Comparison of ENCODE assay signal across 8 cellular contexts in the genomic region with DNA sequence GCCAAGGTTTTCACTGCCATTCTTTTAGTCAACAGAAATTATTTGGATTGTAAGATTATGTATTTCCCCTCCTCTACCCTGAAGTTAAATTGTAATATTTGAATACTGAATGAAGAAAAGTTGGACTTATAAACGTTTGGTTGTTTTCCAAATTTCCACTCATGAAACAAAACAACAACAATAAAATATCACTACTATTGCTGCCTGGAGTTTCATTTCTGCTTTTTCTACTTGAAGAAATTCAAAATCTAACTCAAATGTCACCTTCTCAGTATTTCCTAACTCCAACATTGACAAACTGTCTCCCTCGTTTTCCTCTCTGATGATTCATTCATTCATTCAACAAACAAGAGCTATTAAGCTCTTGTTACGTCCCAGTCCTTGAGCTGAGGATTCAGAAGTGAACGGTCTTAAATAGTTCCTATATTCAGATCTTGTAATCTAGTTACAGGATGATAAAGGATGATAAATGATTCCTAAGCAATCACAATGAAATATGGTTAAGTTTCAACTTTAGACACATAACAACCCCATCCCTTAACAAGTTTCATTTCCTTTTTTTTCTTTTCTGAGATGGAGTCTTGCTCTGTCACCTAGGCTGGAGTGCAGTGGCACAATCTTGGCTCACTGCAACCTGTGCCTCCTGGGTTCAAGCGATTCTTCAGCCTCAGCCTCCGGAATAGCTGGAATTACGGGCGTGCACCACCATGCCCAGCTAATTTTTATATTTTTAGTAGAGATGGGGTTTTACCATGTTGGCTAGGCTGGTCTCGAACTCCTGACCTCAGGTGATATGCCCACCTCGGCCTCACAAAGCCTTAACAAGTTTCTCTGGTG. TPM values are rescaled to one million over a fixed set of nuclear protein-coding genes. Genes with fewer than 3 reads are reported as not detected.
DNase-seq lines count a peak whose midpoint lies in the region; ATAC-seq and TF ChIP-seq lines count a peak whose summit lies in the region.

No MANE protein-coding gene starts in this region.

- intact Hi-C loops in uterus (cut with DNase I; ENCODE audit: low total_unique reads) (no loop called here), Right ventricle myocardium superior (cut with DNase I) (no loop called here)

- H3K36me3 ChIP-seq in uterus: no peaks in the 10 kb centered on the region

- peaks cover 27% of the 10 kb centered on the region for H3K36me3 Mint-ChIP-seq in brain

- TF ChIP-seq CTCF in AG09309 (IDR thresholded peaks at IDR 0.05; ENCODE audit: control insufficient read depth, insufficient read depth, low read depth, low read length, missing control alignments) (no peak), brain (conservative IDR thresholded peaks at IDR 0.05) (no peak), uterus (IDR thresholded peaks at IDR 0.05) (no peak)

- H3K27ac Mint-ChIP-seq in brain: peak overlapping the region; percentile 99 to 100 (median 99)

- ATAC-seq in GM19324 (IDR thresholded peaks at IDR 0.05; ENCODE audit: low FRiP score, unreplicated experiment) (peak; percentile 32), HG03520 (IDR thresholded peaks at IDR 0.05; ENCODE audit: unreplicated experiment) (peak; percentile 32), Right ventricle myocardium superior (ENCODE audit: poor library complexity) (no peak)

- H3K27ac ChIP-seq in uterus: peak overlapping the region; percentile 89 to 93

- peaks cover 0 to 3% (median 0%) of the 10 kb centered on the region in 5 experiments for H3K9me3 Mint-ChIP-seq in brain

- peak overlapping the region; percentile 96 to 99 (median 98) for H3K4me3 Mint-ChIP-seq in brain

- no peaks in the 10 kb centered on the region for H3K9me3 ChIP-seq in uterus

- peaks cover 7% of the 10 kb centered on the region for H3K27me3 Mint-ChIP-seq in brain

- H3K4me3 ChIP-seq in AG09309 (ENCODE audit: control insufficient read depth, low read depth, low read length): peak overlapping the region; percentile 93
- peak overlapping the region in 1 of 2 donors; percentile 75 for H3K4me3 ChIP-seq in uterus

- TF ChIP-seq POLR2A in uterus (IDR thresholded peaks at IDR 0.05): no peak

- H3K27me3 ChIP-seq in uterus: no peaks in the 10 kb centered on the region

- peaks cover 59% of the 10 kb centered on the region for H3K4me1 Mint-ChIP-seq in brain

- DNase-seq in AG09309 (ENCODE audit: low read depth) (no peak), uterus (no peak), Right ventricle myocardium superior (no peak), EL (no peak), middle frontal gyrus (ENCODE audit: extremely low spot score, low spot score) (no peak)

- H3K4me1 ChIP-seq in uterus: peaks cover 0 to 8% of the 10 kb centered on the region in 2 donors

RNA-seq across cellular contexts. Expression of gene SLC9B2, which starts 1.7 kb away (rescaled TPM):
- polyA plus RNA-seq in brain (ENCODE audit: insufficient read depth, low read depth, low replicate concordance): 11.7 TPM
- total RNA-seq in uterus (10 to 100 TPM in 3 of 4 donors, under 1 TPM in 1; 0.59 to 26.9 (median 25.6) TPM), Right ventricle myocardium superior (2.4 TPM)

RNA-seq across cellular contexts. Expression of gene BDH2, which starts 24.8 kb away (rescaled TPM):
- polyA plus RNA-seq in brain (ENCODE audit: insufficient read depth, low read depth, low replicate concordance): 23.3 TPM
- total RNA-seq in uterus: 10 to 100 TPM; 39.7 to 96.7 (median 78.1) TPM
- 20.1 TPM for total RNA-seq in Right ventricle myocardium superior

RNA-seq across cellular contexts. Expression of gene SLC9B1, which starts 55.3 kb away (rescaled TPM):
- polyA plus RNA-seq in brain (ENCODE audit: insufficient read depth, low read depth, low replicate concordance): 1.2 TPM
- total RNA-seq in uterus: 1 to 10 TPM in 2 of 4 donors, under 1 TPM in 1, not detected in 1; 0.59 to 4.8 (median 2.5) TPM
- 0.65 TPM for total RNA-seq in Right ventricle myocardium superior
